ENCODE assay signal across 25 cellular contexts in genomic region chr10:53135897-53136253, GRCh38.
"Had no signal": no experiment of that assay in that cellular context is flagged by ENCODE, and none has a peak within 500 bp of the region (broad histone marks: within the 10 kb centered on the region; RNA-seq: fewer than 3 reads in every experiment).

No MANE protein-coding gene starts in this region.

- DNase-seq: activated CD4-positive, alpha-beta T cell treated with anti-CD3 and anti-CD28 coated beads for 48 hours; activated CD4-positive, alpha-beta T cell treated with anti-CD3 and anti-CD28 coated beads, Interleukin-2, amount 50 U/mL, for 48 hours; activated CD8-positive, alpha-beta memory T cell treated with anti-CD3 and anti-CD28 coated beads for 24 hours; activated effector memory CD4-positive, alpha-beta T cell treated with anti-CD3 and anti-CD28 coated beads, Interleukin-2, amount 50 U/mL, for 16 hours; activated naive CD4-positive, alpha-beta T cell treated with anti-CD3 and anti-CD28 coated beads for 36 hours; activated naive CD8-positive, alpha-beta T cell treated with anti-CD3 and anti-CD28 coated beads for 36 hours; activated T-cell treated with anti-CD3 and anti-CD28 coated beads, Interleukin-2, amount 50 U/mL, for 1 hour; brain microvascular endothelial cell; caudate nucleus; cortex of kidney; effector memory CD8-positive, alpha-beta T cell; erythroblast; gastrocnemius medialis; glutamatergic neuron; left ventricle myocardium inferior; mesendoderm; natural killer cell; stimulated activated CD4-positive, alpha-beta T cell treated with anti-CD3 and anti-CD28 coated beads, Interleukin-2, amount 100 ng/mL, for 24 hours; stimulated activated naive B cell treated with anti-CD40 and anti-IgM and Interleukin-4, amounts not matched to agents 10 μg/mL and 1 μg/mL and 100 μg/mL, for 72 hours; tibial artery had no signal

- H3K4me1 ChIP-seq: gastrocnemius medialis, left ventricle myocardium inferior, right atrium auricular region, suprapubic skin, tibial artery had no signal

- H3K27ac Mint-ChIP-seq: activated naive CD4-positive, alpha-beta T cell treated with anti-CD3 and anti-CD28 coated beads for 36 hours; activated naive CD8-positive, alpha-beta T cell treated with anti-CD3 and anti-CD28 coated beads for 36 hours; activated T-helper 1 cell treated with anti-CD3 and anti-CD28 coated beads, Interleukin-12 subunit alpha, Interleukin-12 subunit beta, Interleukin-2, Interleukin-4 antibody, amounts not matched to agents 30 ng/mL and 10 ng/mL and 1 ng/mL, durations not matched to agents 14 hours and 24 hours and 36 hours; effector memory CD8-positive, alpha-beta T cell; natural killer cell; stimulated activated naive B cell treated with anti-CD40 and anti-IgM and Interleukin-4, amounts not matched to agents 10 μg/mL and 1 μg/mL and 100 μg/mL, for 72 hours had no signal

- H3K4me1 Mint-ChIP-seq: activated naive CD8-positive, alpha-beta T cell treated with anti-CD3 and anti-CD28 coated beads for 36 hours; natural killer cell; stimulated activated naive B cell treated with anti-CD40 and anti-IgM and Interleukin-4, amounts not matched to agents 10 μg/mL and 1 μg/mL and 100 μg/mL, for 72 hours had no signal

- H3K27me3 Mint-ChIP-seq: activated naive CD8-positive, alpha-beta T cell treated with anti-CD3 and anti-CD28 coated beads for 36 hours; effector memory CD8-positive, alpha-beta T cell; stimulated activated naive B cell treated with anti-CD40 and anti-IgM and Interleukin-4, amounts not matched to agents 10 μg/mL and 1 μg/mL and 100 μg/mL, for 72 hours had no signal

- ATAC-seq: effector memory CD8-positive, alpha-beta T cell; gastrocnemius medialis; natural killer cell; stimulated activated naive B cell treated with anti-CD40 and anti-IgM and Interleukin-4, amounts not matched to agents 10 μg/mL and 1 μg/mL and 100 μg/mL, for 72 hours had no signal

- H3K4me2 ChIP-seq: smooth muscle cell had no signal

- H3K4me3 Mint-ChIP-seq: activated naive CD4-positive, alpha-beta T cell treated with anti-CD3 and anti-CD28 coated beads for 36 hours; activated naive CD8-positive, alpha-beta T cell treated with anti-CD3 and anti-CD28 coated beads for 36 hours; activated T-helper 1 cell treated with anti-CD3 and anti-CD28 coated beads, Interleukin-12 subunit alpha, Interleukin-12 subunit beta, Interleukin-2, Interleukin-4 antibody, amounts not matched to agents 30 ng/mL and 10 ng/mL and 1 ng/mL, durations not matched to agents 14 hours and 24 hours and 36 hours; effector memory CD8-positive, alpha-beta T cell; natural killer cell; stimulated activated naive B cell treated with anti-CD40 and anti-IgM and Interleukin-4, amounts not matched to agents 10 μg/mL and 1 μg/mL and 100 μg/mL, for 72 hours had no signal

- H3K27ac ChIP-seq: brain microvascular endothelial cell, gastrocnemius medialis, left ventricle myocardium inferior, right atrium auricular region, suprapubic skin, tibial artery, VCaP had no signal

- H3K9me3 ChIP-seq: gastrocnemius medialis, left ventricle myocardium inferior, right atrium auricular region, tibial artery had no signal

- H3K27me3 ChIP-seq: brain microvascular endothelial cell, gastrocnemius medialis, right atrium auricular region, suprapubic skin, tibial artery had no signal

- H3K36me3 Mint-ChIP-seq: activated naive CD8-positive, alpha-beta T cell treated with anti-CD3 and anti-CD28 coated beads for 36 hours; stimulated activated naive B cell treated with anti-CD40 and anti-IgM and Interleukin-4, amounts not matched to agents 10 μg/mL and 1 μg/mL and 100 μg/mL, for 72 hours had no signal
